In genomic region chrX:85244411-85245210, GRCh38 we compare ENCODE assay signal across 10 cellular contexts. TPM values are rescaled to one million over a fixed set of nuclear protein-coding genes. Genes with fewer than 3 reads are reported as not detected.
A peak's percentile ranks its signal among the peaks of the same experiment; 100 is the strongest.
DNase-seq lines count a peak whose midpoint lies in the region; ATAC-seq, FAIRE-seq and TF ChIP-seq lines count a peak whose summit lies in the region.
"Had no signal": no experiment of that assay in that cellular context is flagged by ENCODE, and none has a peak within 500 bp of the region (broad histone marks: within the 10 kb centered on the region; RNA-seq: fewer than 3 reads in every experiment).

No MANE protein-coding gene starts in this region.

- TF ChIP-seq RAD21 in HCT116 (IDR thresholded peaks at IDR 0.05; ENCODE audit: low read depth): no peak

- TF ChIP-seq CTCF in HCT116 (IDR thresholded peaks at IDR 0.05 in 2 of 3, conservative IDR thresholded peaks at IDR 0.05 in 1 of 3; ENCODE audit: borderline replicate concordance in 1 of 3, insufficient read depth in 1 of 3, low read depth in 2 of 3, low read length in 2 of 3): no peak
- no peak for TF ChIP-seq CTCF in astrocyte (IDR thresholded peaks at IDR 0.05; ENCODE audit: insufficient read depth, low read depth, low read length)

- H3K79me2 ChIP-seq in HCT116 (ENCODE audit: insufficient read depth, low read length) (no peaks in the 10 kb centered on the region), astrocyte (ENCODE audit: insufficient read depth, low read length) (peaks cover 20% of the 10 kb centered on the region)

- POLR2A ChIA-PET in HCT116 (lab: Charles Lee): no interaction called here

- H4K20me1 ChIP-seq in HCT116 (ENCODE audit: insufficient read depth) (no peaks in the 10 kb centered on the region), astrocyte (ENCODE audit: insufficient read depth, low read length) (no peaks in the 10 kb centered on the region)

- H3K9me2 ChIP-seq in HCT116 (ENCODE audit: insufficient read depth): no peaks in the 10 kb centered on the region

- peak; percentile 62 for ATAC-seq in HCT116
- ATAC-seq in HG03108 (IDR thresholded peaks at IDR 0.05; ENCODE audit: unreplicated experiment): no peak

- peak overlapping the region; percentile 69 for H3K27ac Mint-ChIP-seq in astrocyte (ENCODE audit: unreplicated experiment)

- H3K4me1 Mint-ChIP-seq in astrocyte (ENCODE audit: low read depth, unreplicated experiment): peaks cover 2% of the 10 kb centered on the region

- H3K9ac ChIP-seq in HCT116 (ENCODE audit: low read length) (peak overlapping the region; percentile 60), astrocyte (ENCODE audit: low read length) (peak overlapping the region; percentile 90)

- H3K36me3 Mint-ChIP-seq in astrocyte (ENCODE audit: low read depth, unreplicated experiment): no peaks in the 10 kb centered on the region

- H3K4me3 ChIP-seq in HCT116 (replicated peaks in 1 of 2; ENCODE audit: low read depth in 1 of 2, low read length in 2 of 2) (peak overlapping the region; percentile 67 to 68), astrocyte (ENCODE audit: insufficient read depth, low read depth, low read length) (peak overlapping the region; percentile 87), skeletal muscle cell (ENCODE audit: low read depth, low read length) (peak overlapping the region; percentile 78)

- H3K27me3 ChIP-seq in HCT116 (ENCODE audit: insufficient read depth, low read length): no peaks in the 10 kb centered on the region
- no peaks in the 10 kb centered on the region for H3K27me3 ChIP-seq in astrocyte (ENCODE audit: insufficient read depth, low read length)

- TF ChIP-seq POLR2A in HCT116 (IDR thresholded peaks at IDR 0.05; ENCODE audit: borderline replicate concordance, extremely low read depth, insufficient read depth, insufficient read length): no peak

- H2AFZ ChIP-seq in HCT116 (ENCODE audit: low read depth, low read length, poor library complexity, severe bottlenecking): peak overlapping the region; percentile 45
- H2AFZ ChIP-seq in astrocyte (ENCODE audit: low read depth, low read length): peak overlapping the region; percentile 88

- H3K4me3 Mint-ChIP-seq in astrocyte (ENCODE audit: unreplicated experiment): peak overlapping the region; percentile 97

- DNase-seq in NCI-H2029 treated with DMSO at 0.1 percent for 48 hours (lab: John Stamatoyannopoulos, UW): peak; percentile 8
- no peak for DNase-seq in NCI-H2029 (lab: John Stamatoyannopoulos, UW)
- DNase-seq in HCT116 (ENCODE audit: low read depth, low spot score): no peak
- DNase-seq in NCI-H2171 treated with DMSO at 0.1 percent for 48 hours (lab: John Stamatoyannopoulos, UW): peak; percentile 66
- DNase-seq in astrocyte (ENCODE audit: low read depth): peak; percentile 18
- peak; percentile 7 for DNase-seq in iPS-NIHi11 (ENCODE audit: low spot score)
- no peak for DNase-seq in skeletal muscle cell (ENCODE audit: low read depth)

- peak; percentile 99 for FAIRE-seq in astrocyte (lab: Jason Lieb, UNC)
- FAIRE-seq: endometrium had no signal

- intact Hi-C loops in HCT116 (cut with micrococcal nuclease): no loop called here

- H3K9me3 ChIP-seq in HCT116 (ENCODE audit: control insufficient read depth in 1 of 2, insufficient read depth in 1 of 2, low read depth in 1 of 2, low read length in 2 of 2) (no peaks in the 10 kb centered on the region), astrocyte (ENCODE audit: insufficient read depth, low read depth, low read length) (no peaks in the 10 kb centered on the region)

- H3K36me3 ChIP-seq in HCT116 (ENCODE audit: control insufficient read depth in 1 of 2, insufficient read depth in 2 of 2, low read length in 2 of 2) (no peaks in the 10 kb centered on the region), astrocyte (ENCODE audit: insufficient read depth, low read length) (no peaks in the 10 kb centered on the region)

- CTCF ChIA-PET in HCT116 (lab: Charles Lee): no interaction called here

- H3K27me3 Mint-ChIP-seq in astrocyte (ENCODE audit: low read depth, unreplicated experiment): no peaks in the 10 kb centered on the region

- H3K27ac ChIP-seq in HCT116 (ENCODE audit: low read depth, low read length) (peak overlapping the region; percentile 61), astrocyte (ENCODE audit: low read depth, low read length) (peak overlapping the region; percentile 68)
- H3K27ac ChIP-seq: C4-2B had no signal

- TSS peak; percentile 49 for BruUV-seq in HCT116 (replicated peaks; lab: Mats Ljungman, UMichigan)

- H3K4me1 ChIP-seq in HCT116 (ENCODE audit: control insufficient read depth in 1 of 2, insufficient read depth in 2 of 2, low read length in 2 of 2) (no peaks in the 10 kb centered on the region), astrocyte (ENCODE audit: insufficient read depth, low read length) (no peaks in the 10 kb centered on the region)

- peak overlapping the region; percentile 81 for H3K4me2 ChIP-seq in HCT116 (ENCODE audit: low read length)
- peak overlapping the region; percentile 83 for H3K4me2 ChIP-seq in astrocyte (ENCODE audit: low read length)

- no peaks in the 10 kb centered on the region for H3K9me3 Mint-ChIP-seq in astrocyte (ENCODE audit: unreplicated experiment)

- RAD21 ChIA-PET in HCT116 (lab: Charles Lee; ENCODE audit: low non-redundant PET in 1 of 2, low total read pairs in 2 of 2, uncharacterized antibody in 2 of 2, unreplicated experiment in 2 of 2): interaction anchor here in 1 of 2 experiments (0.6 kb wide), 1 partner anchor 14 kb away, joined by 3 read pairs; no protein-coding TSS in a partner anchor

TF ChIP-seq in HCT116, 20 proteins besides CTCF, POLR2A, EP300 and RAD21:
- TF ChIP-seq ZFX (IDR thresholded peaks at IDR 0.05) (no peak), REST (IDR thresholded peaks at IDR 0.05; ENCODE audit: low read depth) (no peak), CEBPB (IDR thresholded peaks at IDR 0.05; ENCODE audit: low read depth) (no peak), EGR1 (IDR thresholded peaks at IDR 0.05; ENCODE audit: low read depth) (no peak), ZBTB33 (IDR thresholded peaks at IDR 0.05; ENCODE audit: extremely low read depth, insufficient replicate concordance, low read length) (no peak), SIN3A (IDR thresholded peaks at IDR 0.05; ENCODE audit: low read depth) (no peak), CBX3 (IDR thresholded peaks at IDR 0.05; ENCODE audit: low read depth) (no peak), SRF (IDR thresholded peaks at IDR 0.05; ENCODE audit: low read depth) (no peak), SP1 (IDR thresholded peaks at IDR 0.05; ENCODE audit: low read depth) (no peak), FOSL1 (IDR thresholded peaks at IDR 0.05; ENCODE audit: low read depth) (no peak), ATF3 (IDR thresholded peaks at IDR 0.05) (no peak), YY1 (IDR thresholded peaks at IDR 0.05; ENCODE audit: extremely low read depth, insufficient replicate concordance, low read depth, low read length) (no peak)

RNA-seq across cellular contexts. Expression of gene ZNF711, which starts 0.8 kb away (rescaled TPM):
- 6.1 TPM for total RNA-seq in HCT116 (2021; ENCODE audit: unreplicated experiment)
- 3.5 TPM in 2 replicates for polyA plus RNA-seq in HCT116 (2012)
- total RNA-seq in astrocyte: 10.8 and 12.5 TPM in 2 replicates

RNA-seq across cellular contexts. Expression of gene SATL1, which starts 1.0 kb away (rescaled TPM):
- not detected for total RNA-seq in HCT116 (2021; ENCODE audit: unreplicated experiment)
- polyA plus RNA-seq in HCT116 (2012): 0.01 TPM in 2 replicates
- 0.09 and 0.19 TPM in 2 replicates for total RNA-seq in astrocyte

Comparison
In these comparisons a context has a peak if more than half of its experiments do, and no peak if none do; other contexts are left out.
1. DNase-seq: peak in NCI-H2029 treated with DMSO at 0.1 percent for 48 hours (single experiment), NCI-H2171 treated with DMSO at 0.1 percent for 48 hours (single experiment), astrocyte (single experiment) and iPS-NIHi11 (single experiment); none in NCI-H2029 (single experiment), HCT116 (single experiment) and skeletal muscle cell (single experiment).
2. Peak in every context shown above with its lines, with median percentiles within 50 percentile points of each other: H3K4me3 ChIP-seq.